2 cellular contexts compared by ENCODE assay signal in genomic region chr9:33740958-33741357, GRCh38. TPM values are rescaled to one million over a fixed set of nuclear protein-coding genes. Genes with fewer than 3 reads are reported as not detected.
"Had no signal": no experiment of that assay in that cellular context is flagged by ENCODE, and none has a peak within 500 bp of the region (broad histone marks: within the 10 kb centered on the region; RNA-seq: fewer than 3 reads in every experiment).

No MANE protein-coding gene starts in this region.

RNA-seq across cellular contexts. Expression of gene PRSS3, which starts 54.4 kb away (rescaled TPM):
- total RNA-seq: G401 had no signal
- polyA plus RNA-seq: GM12878 had no signal
